In genomic region chrX:53223068-53223693, GRCh38 we compare ENCODE assay signal across 8 cellular contexts. TPM values are rescaled to one million over a fixed set of nuclear protein-coding genes. Genes with fewer than 3 reads are reported as not detected.
DNase-seq lines count a peak whose midpoint lies in the region; ATAC-seq, FAIRE-seq and TF ChIP-seq lines count a peak whose summit lies in the region.

No MANE protein-coding gene starts in this region.

- CTCF ChIA-PET in A549 (lab: Yijun Ruan, JAX): interaction anchor here (0.7 to 1.7 kb wide), 3 partner anchors 33 to 154 kb away, joined by 3 to 4 read pairs (median 3); no protein-coding TSS in a partner anchor
- CTCF ChIA-PET in HEK293 (lab: Yijun Ruan, JAX): interaction anchor here (0.6 to 7.2 kb wide), 7 partner anchors 16 to 152 kb away, joined by 3 to 44 read pairs (median 5); partner anchors contain the start of gene IQSEC2
- CTCF ChIA-PET in K562 (lab: Yijun Ruan, JAX; ENCODE audit: low intra/inter-chr PET ratio): no interaction called here

- ATAC-seq in A549 (peak in 1 of 2 experiments; percentile 17; a peak in 1 of 6 replicates), K562 (peak; percentile 52), GM21360 (IDR thresholded peaks at IDR 0.05; ENCODE audit: unreplicated experiment) (no peak), GM21528 (IDR thresholded peaks at IDR 0.05; ENCODE audit: low FRiP score, unreplicated experiment) (no peak)

- H4K20me1 ChIP-seq in K562 (replicated peaks; ENCODE audit: control insufficient read depth, insufficient read depth, low read length): peaks cover 31% of the 10 kb centered on the region

- H3K4me2 ChIP-seq in A549 (peak overlapping the region; percentile 86), K562 (ENCODE audit: insufficient read depth, low read length) (peak overlapping the region; percentile 97), mesendoderm (ENCODE audit: low read length) (peak overlapping the region; percentile 43)

- H3K27me3 ChIP-seq in K562 (ENCODE audit: control insufficient read depth in 2 of 2, insufficient read depth in 2 of 2, low read length in 2 of 2): no peaks in the 10 kb centered on the region
- no peaks in the 10 kb centered on the region for H3K27me3 ChIP-seq in mesendoderm (ENCODE audit: insufficient read depth, low read length, poor library complexity)

- peak overlapping the region in 1 of 2 experiments; percentile 99; a peak in 4 of 6 replicates for H3K27ac ChIP-seq in A549
- peak overlapping the region; percentile 27 for H3K27ac ChIP-seq in HEK293 (ENCODE audit: extremely low read depth, low read depth, low read length)
- H3K27ac ChIP-seq in K562 (ENCODE audit: extremely low read depth, low read depth, low read length): no peak overlapping the region; the same call in 2 of the 3 replicates
- H3K27ac ChIP-seq in mesendoderm (ENCODE audit: low read depth, low read length): no peak overlapping the region

- H2BK120ac ChIP-seq in mesendoderm (ENCODE audit: low read depth, low read length): no peak overlapping the region

- POLR2A ChIA-PET in A549 (lab: Yijun Ruan, JAX): interaction anchor here (1.0 kb wide), 1 partner anchor 8 kb away, joined by 3 read pairs; no protein-coding TSS in a partner anchor
- POLR2A ChIA-PET in HEK293 (lab: Yijun Ruan, JAX): interaction anchor here (0.7 kb wide), 2 partner anchors 11 to 17 kb away, joined by 3 to 4 read pairs; no protein-coding TSS in a partner anchor
- POLR2A ChIA-PET in K562 (lab: Yijun Ruan, JAX): interaction anchor here (0.7 to 1.5 kb wide), 2 partner anchors 14 to 199 kb away, joined by 5 read pairs; no protein-coding TSS in a partner anchor

- TF ChIP-seq CTCF in A549 (IDR thresholded peaks at IDR 0.05) (no peak), HEK293 (tag by site-specific recombination; IDR thresholded peaks at IDR 0.05) (peak; percentile 65), K562 (IDR thresholded peaks at IDR 0.05 in 2 of 3, conservative IDR thresholded peaks at IDR 0.05 in 1 of 3; ENCODE audit: insufficient read depth in 2 of 3, low read depth in 1 of 3, low read length in 3 of 3) (peak in 2 of 3 experiments; percentile 8 to 34; a peak in 2 of 6 replicates)

- H2AK5ac ChIP-seq in mesendoderm (ENCODE audit: low read length): no peak overlapping the region

- FAIRE-seq in A549 (lab: Jason Lieb, UNC) (no peak), K562 (lab: Jason Lieb, UNC) (no peak)

- peaks cover 21% of the 10 kb centered on the region; the same call in 2 of the 3 replicates for H3K4me1 ChIP-seq in A549
- H3K4me1 ChIP-seq in HEK293 (ENCODE audit: control insufficient read depth, insufficient read depth, low read length): peaks cover 19% of the 10 kb centered on the region
- H3K4me1 ChIP-seq in K562 (replicated peaks in 1 of 2; ENCODE audit: control insufficient read depth in 2 of 2, insufficient read depth in 2 of 2, low read length in 2 of 2): peaks cover 13 to 19% of the 10 kb centered on the region in 2 experiments; a peak in 4 of 5 replicates
- H3K4me1 ChIP-seq in mesendoderm (ENCODE audit: control insufficient read depth, low read depth, low read length): no peaks in the 10 kb centered on the region

- H4K8ac ChIP-seq in mesendoderm (ENCODE audit: low read depth, low read length): no peak overlapping the region

- H3K18ac ChIP-seq in mesendoderm (ENCODE audit: low read length): no peak overlapping the region

- in situ Hi-C loops in K562 (cut with MboI): no loop called here

- BruUV-seq in K562 (replicated peaks; lab: Mats Ljungman, UMichigan): no TSS peak

- 49% methylated on average over 2 of the region's 2 CpGs for WGBS in A549 (ENCODE audit: missing lambda C conversion rate)
- 29% methylated on average over 2 of the region's 2 CpGs for WGBS in K562 (ENCODE audit: insufficient coverage, low coverage, missing lambda C conversion rate)
- no CpG with 5 or more reads among the region's 2 CpGs for WGBS in mesendoderm (ENCODE audit: extremely low coverage, insufficient coverage, low lambda C conversion rate)

- no peak for TF ChIP-seq POLR2A in A549 (IDR thresholded peaks at IDR 0.05; ENCODE audit: low read length)
- TF ChIP-seq POLR2A in K562 (conservative IDR thresholded peaks at IDR 0.05): no peak

- intact Hi-C loops in K562 (cut with micrococcal nuclease): loop anchor here (10.0 kb wide), 1 partner anchor 148 kb away; no protein-coding TSS in a partner anchor

- H3K4ac ChIP-seq in mesendoderm (ENCODE audit: low read depth, low read length): no peak overlapping the region

- no peak overlapping the region for H2AFZ ChIP-seq in K562 (ENCODE audit: low read depth, low read length)

- H2BK15ac ChIP-seq in mesendoderm (replicated peaks; ENCODE audit: low read depth): no peak overlapping the region

- H3K9me3 ChIP-seq in A549: no peaks in the 10 kb centered on the region
- H3K9me3 ChIP-seq in HEK293 (ENCODE audit: control insufficient read depth, insufficient read depth, low read depth, low read length): no peaks in the 10 kb centered on the region
- H3K9me3 ChIP-seq in K562 (replicated peaks; ENCODE audit: control insufficient read depth, insufficient read depth, low read depth, low read length): no peaks in the 10 kb centered on the region

- no peak overlapping the region for H2BK5ac ChIP-seq in mesendoderm (ENCODE audit: low read length)

- H3K4me3 ChIP-seq in A549: peak overlapping the region; percentile 98
- peak overlapping the region; percentile 90 for H3K4me3 ChIP-seq in HEK293 (ENCODE audit: low read depth, low read length)
- peak overlapping the region; percentile 100 for H3K4me3 ChIP-seq in K562
- no peak overlapping the region for H3K4me3 ChIP-seq in mesendoderm (ENCODE audit: low read length)

- H3K23ac ChIP-seq in mesendoderm (ENCODE audit: low read length): no peak overlapping the region

- H3K9me1 ChIP-seq in K562 (ENCODE audit: control insufficient read depth, insufficient read depth, low read length): peaks cover 4% of the 10 kb centered on the region

- TF ChIP-seq RAD21 in A549 (conservative IDR thresholded peaks at IDR 0.05 in 1 of 2, IDR thresholded peaks at IDR 0.05 in 1 of 2): no peak
- no peak for TF ChIP-seq RAD21 in K562 (CRISPR knock-in tag; conservative IDR thresholded peaks at IDR 0.05 in 1 of 2, IDR thresholded peaks at IDR 0.05 in 1 of 2)

- DNase-seq in A549 (ENCODE audit: low read depth in 1 of 2, low spot score in 1 of 2) (peak in 1 of 2 experiments; percentile 18), K562 (ENCODE audit: extremely low read depth in 1 of 4, low spot score in 3 of 4) (peak in 1 of 4 experiments; percentile 30), mesendoderm (peak; percentile 27), HK-2 (ENCODE audit: unreplicated experiment) (no peak)
- DNase-seq in activated CD8-positive, alpha-beta memory T cell treated with anti-CD3 and anti-CD28 coated beads, Interleukin-2, amount 50 U/mL, for 4 hours: no peak

- H3K9ac ChIP-seq in K562 (ENCODE audit: insufficient read depth in 1 of 2, low read depth in 2 of 2, low read length in 2 of 2): peak overlapping the region; percentile 50 to 99; a peak in 3 of 4 replicates
- H3K9ac ChIP-seq in mesendoderm (ENCODE audit: low read length): peak overlapping the region; percentile 90

- H3K79me1 ChIP-seq in mesendoderm (ENCODE audit: low read length): peaks cover 2% of the 10 kb centered on the region

- peaks cover 59% of the 10 kb centered on the region for H3K79me2 ChIP-seq in K562 (ENCODE audit: control insufficient read depth, insufficient read depth, low read length)
- H3K79me2 ChIP-seq in mesendoderm (ENCODE audit: control insufficient read depth, insufficient read depth, low read length): peaks cover 43% of the 10 kb centered on the region

- no peak overlapping the region for H4K5ac ChIP-seq in mesendoderm (ENCODE audit: low read length)

- peak overlapping the region; percentile 98 for H3K56ac ChIP-seq in mesendoderm (ENCODE audit: low read length)

- H3K36me3 ChIP-seq in HEK293 (ENCODE audit: control insufficient read depth in 2 of 2, insufficient read depth in 1 of 2, low read length in 2 of 2): peaks cover 29 to 54% of the 10 kb centered on the region in 2 experiments
- peaks cover 56% of the 10 kb centered on the region; the same call in 2 of the 3 replicates for H3K36me3 ChIP-seq in K562 (ENCODE audit: control insufficient read depth, insufficient read depth, low read length)
- H3K36me3 ChIP-seq in mesendoderm (ENCODE audit: control insufficient read depth, insufficient read depth, low read length): no peaks in the 10 kb centered on the region

- no peak for TF ChIP-seq EP300 in A549 (IDR thresholded peaks at IDR 0.05)
- no peak for TF ChIP-seq EP300 in K562 (IDR thresholded peaks at IDR 0.05; ENCODE audit: low read length)

RNA-seq across cellular contexts. Expression of gene KDM5C, which starts 1.8 kb away (rescaled TPM):
- polyA plus RNA-seq in A549 (2011; rRNA removed) (66.8 and 82.0 TPM in 2 replicates), A549 (2017; fragmentation: RNase III; extraction: RNeasy Plus Mini Kit Qiagen cat#74134 plus additional on column Dnase treatment) (43.9 to 48.9 TPM (median 46.5 TPM) in 3 replicates), K562 (2011; rRNA removed) (52.4 and 82.6 TPM in 2 replicates), K562 (2014; fragmentation: Illumina TruSeq; extraction: Trizol) (59.1 and 66.6 TPM in 2 replicates), K562 (2014; fragmentation: Nextera tagmentation; extraction: Ambion mirVana) (under 1 TPM; 0.62 to 0.83 TPM), K562 (2014; rRNA removed) (44.0 and 64.7 TPM in 2 replicates)
- polyA plus RNA-seq in A549 (2012; cell fraction: cytosol; rRNA removed): 39.3 and 51.0 TPM in 2 replicates
- 109 and 122 TPM in 2 replicates for polyA plus RNA-seq in A549 (2012; cell fraction: nucleus; rRNA removed)
- polyA minus RNA-seq in A549 (2011; rRNA and poly(A)+ RNA removed): 145 and 151 TPM in 2 replicates
- total RNA-seq in K562 (2011; cell fraction: chromatin; rRNA removed; ENCODE audit: low replicate concordance): 402 and 573 TPM in 2 replicates
- 257 and 272 TPM in 2 replicates for total RNA-seq in K562 (2011; cell fraction: nucleolus; rRNA removed)
- 184 and 231 TPM in 2 replicates for total RNA-seq in K562 (2011; cell fraction: nucleoplasm; rRNA removed)
- total RNA-seq in K562 (2014; rRNA removed) (61.1 and 82.1 TPM in 2 replicates), K562 (2014; rRNA removed; fragmentation: Illumina TruSeq; extraction: Trizol) (44.5 and 53.1 TPM in 2 replicates), K562 (2015; rRNA removed; fragmentation: Illumina TruSeq; extraction: Trizol) (41.4 and 43.4 TPM in 2 replicates), K562 (2021) (110 and 136 TPM in 2 replicates)
- 45.7 and 53.1 TPM in 2 replicates for polyA plus RNA-seq in K562 (2011; cell fraction: cytosol; rRNA removed)
- polyA plus RNA-seq in K562 (2011; cell fraction: nucleus; rRNA removed): 311 and 369 TPM in 2 replicates
- polyA plus RNA-seq in K562 (2012): 64.3 and 71.8 TPM in 2 replicates
- 81.5 and 92.7 TPM in 2 replicates for polyA minus RNA-seq in K562 (2011; rRNA and poly(A)+ RNA removed)
- 71.3 and 80.0 TPM in 2 replicates for polyA minus RNA-seq in K562 (2011; cell fraction: cytosol; rRNA and poly(A)+ RNA removed)
- polyA minus RNA-seq in K562 (2011; cell fraction: nucleus; rRNA and poly(A)+ RNA removed): 113 and 144 TPM in 2 replicates
- 33.4 TPM for polyA plus RNA-seq in mesendoderm (2013, experiment 1 of 2)
- 31.7 TPM for polyA plus RNA-seq in mesendoderm (2013, experiment 2 of 2)

RNA-seq across cellular contexts. Expression of gene IQSEC2, which starts 58.2 kb away (rescaled TPM):
- polyA plus RNA-seq in A549 (2011; rRNA removed) (28.3 and 45.3 TPM in 2 replicates), A549 (2017; fragmentation: RNase III; extraction: RNeasy Plus Mini Kit Qiagen cat#74134 plus additional on column Dnase treatment) (31.9 to 41.4 TPM (median 37.6 TPM) in 3 replicates), K562 (2011; rRNA removed) (23.9 and 25.8 TPM in 2 replicates), K562 (2014; fragmentation: Illumina TruSeq; extraction: Trizol) (31.4 and 32.8 TPM in 2 replicates), K562 (2014; fragmentation: Nextera tagmentation; extraction: Ambion mirVana) (1 to 10 TPM; 2.7 to 2.8 TPM), K562 (2014; rRNA removed) (25.6 and 29.4 TPM in 2 replicates)
- polyA plus RNA-seq in A549 (2012; cell fraction: cytosol; rRNA removed): 30.6 and 35.6 TPM in 2 replicates
- polyA plus RNA-seq in A549 (2012; cell fraction: nucleus; rRNA removed): 22.9 and 25.9 TPM in 2 replicates
- polyA minus RNA-seq in A549 (2011; rRNA and poly(A)+ RNA removed): 37.6 and 40.7 TPM in 2 replicates
- 57.2 and 111 TPM in 2 replicates for total RNA-seq in K562 (2011; cell fraction: chromatin; rRNA removed; ENCODE audit: low replicate concordance)
- total RNA-seq in K562 (2011; cell fraction: nucleolus; rRNA removed): 39.6 and 44.2 TPM in 2 replicates
- 63.2 and 85.5 TPM in 2 replicates for total RNA-seq in K562 (2011; cell fraction: nucleoplasm; rRNA removed)
- total RNA-seq in K562 (2014; rRNA removed) (18.9 and 20.1 TPM in 2 replicates), K562 (2014; rRNA removed; fragmentation: Illumina TruSeq; extraction: Trizol) (12.3 TPM in 2 replicates), K562 (2015; rRNA removed; fragmentation: Illumina TruSeq; extraction: Trizol) (10.5 and 11.5 TPM in 2 replicates), K562 (2021) (35.9 and 41.8 TPM in 2 replicates)
- 17.7 and 23.5 TPM in 2 replicates for polyA plus RNA-seq in K562 (2011; cell fraction: cytosol; rRNA removed)
- polyA plus RNA-seq in K562 (2011; cell fraction: nucleus; rRNA removed): 55.7 and 92.8 TPM in 2 replicates
- polyA plus RNA-seq in K562 (2012): 24.4 and 70.9 TPM in 2 replicates
- 14.2 and 18.2 TPM in 2 replicates for polyA minus RNA-seq in K562 (2011; rRNA and poly(A)+ RNA removed)
- polyA minus RNA-seq in K562 (2011; cell fraction: cytosol; rRNA and poly(A)+ RNA removed): 16.8 and 18.3 TPM in 2 replicates
- polyA minus RNA-seq in K562 (2011; cell fraction: nucleus; rRNA and poly(A)+ RNA removed): 32.3 and 34.9 TPM in 2 replicates
- 18.7 TPM for polyA plus RNA-seq in mesendoderm (2013, experiment 1 of 2)
- polyA plus RNA-seq in mesendoderm (2013, experiment 2 of 2): 19.1 TPM

Comparison
In these comparisons a context has a peak if more than half of its experiments do, and no peak if none do; other contexts are left out.
1. H3K4me2 ChIP-seq: peak in every context shown above with its lines; median percentile 97 in K562; 86 in A549; 43 in mesendoderm.